In genomic region chr1:33383974-33384767, GRCh38 we compare ENCODE assay signal across 9 cellular contexts. TPM values are rescaled to one million over a fixed set of nuclear protein-coding genes. Genes with fewer than 3 reads are reported as not detected.
DNase-seq lines count a peak whose midpoint lies in the region; ATAC-seq and TF ChIP-seq lines count a peak whose summit lies in the region.
"Had no signal": no experiment of that assay in that cellular context is flagged by ENCODE, and none has a peak within 500 bp of the region (broad histone marks: within the 10 kb centered on the region; RNA-seq: fewer than 3 reads in every experiment).

No MANE protein-coding gene starts in this region.

- peak; percentile 58 for DNase-seq in GM04504 (ENCODE audit: low read depth)
- DNase-seq in RPMI7951 (ENCODE audit: low read depth) = peak; percentile 80
- DNase-seq in fibroblast of mammary gland (ENCODE audit: low read depth) = peak; percentile 87
- DNase-seq in renal cortical epithelial cell (ENCODE audit: low read depth) = peak; percentile 79
- no peak for DNase-seq in activated T-cell treated with anti-CD3 and anti-CD28 coated beads, Interleukin-2, amount 50 U/mL, for 4 hours
- no peak for DNase-seq in medulla oblongata (ENCODE audit: extremely low spot score)
- DNase-seq in activated CD4-positive, alpha-beta T cell treated with anti-CD3 and anti-CD28 coated beads, Interleukin-2, amount 50 U/mL, for 1 hour = no peak
- DNase-seq: NCI-H774 had no signal

- H3K4me3 Mint-ChIP-seq in activated T-cell treated with anti-CD3 and anti-CD28 coated beads, Interleukin-2, amount 50 U/mL, for 4 hours = no peak overlapping the region

- no peaks in the 10 kb centered on the region for H3K9me3 Mint-ChIP-seq in activated T-cell treated with anti-CD3 and anti-CD28 coated beads, Interleukin-2, amount 50 U/mL, for 4 hours

- peaks cover 4% of the 10 kb centered on the region for H3K27me3 Mint-ChIP-seq in activated T-cell treated with anti-CD3 and anti-CD28 coated beads, Interleukin-2, amount 50 U/mL, for 4 hours (ENCODE audit: low read depth)

- no peak for TF ChIP-seq CTCF in fibroblast of mammary gland (conservative IDR thresholded peaks at IDR 0.05; ENCODE audit: control insufficient read depth, insufficient read depth, low read depth, low read length)

- H3K4me1 Mint-ChIP-seq in activated T-cell treated with anti-CD3 and anti-CD28 coated beads, Interleukin-2, amount 50 U/mL, for 4 hours (ENCODE audit: low read depth) = peaks cover 20% of the 10 kb centered on the region

- no peak overlapping the region for H3K4me3 ChIP-seq in fibroblast of mammary gland (ENCODE audit: control insufficient read depth, low read depth, low read length)

- ATAC-seq in activated T-cell treated with anti-CD3 and anti-CD28 coated beads, Interleukin-2, amount 50 U/mL, for 4 hours = no peak
- ATAC-seq in GM18502 (IDR thresholded peaks at IDR 0.05; ENCODE audit: poor library complexity, unreplicated experiment) = no peak

- no peaks in the 10 kb centered on the region for H3K36me3 Mint-ChIP-seq in activated T-cell treated with anti-CD3 and anti-CD28 coated beads, Interleukin-2, amount 50 U/mL, for 4 hours (ENCODE audit: insufficient read depth)

RNA-seq across cellular contexts. Expression of gene PHC2, which starts 46.7 kb away (rescaled TPM):
- 124 and 142 TPM in 2 replicates for total RNA-seq in RPMI7951 (2014; rRNA removed; shearing (Covaris generic))
- 147 and 187 TPM in 2 replicates for total RNA-seq in renal cortical epithelial cell
- total RNA-seq in activated T-cell treated with anti-CD3 and anti-CD28 coated beads, Interleukin-2, amount 50 U/mL, for 4 hours = 10 to 100 TPM; 22.8 to 31.7 (median 30.5) TPM

Comparison
In these comparisons a context has a peak if more than half of its experiments do, and no peak if none do; other contexts are left out.
1. DNase-seq: peak in GM04504 (single experiment), RPMI7951 (single experiment), fibroblast of mammary gland (single experiment) and renal cortical epithelial cell (single experiment); none in activated T-cell treated with anti-CD3 and anti-CD28 coated beads, Interleukin-2, amount 50 U/mL, for 4 hours (single experiment), medulla oblongata (single experiment) and activated CD4-positive, alpha-beta T cell treated with anti-CD3 and anti-CD28 coated beads, Interleukin-2, amount 50 U/mL, for 1 hour (single experiment).